Comparison of ENCODE assay signal across 8 cellular contexts in genomic region chr7:112782498-112782897, GRCh38. TPM values are rescaled to one million over a fixed set of nuclear protein-coding genes. Genes with fewer than 3 reads are reported as not detected.
DNase-seq lines count a peak whose midpoint lies in the region; ATAC-seq and TF ChIP-seq lines count a peak whose summit lies in the region.

No MANE protein-coding gene starts in this region.

- TF ChIP-seq CTCF in GM12865 (IDR thresholded peaks at IDR 0.05; ENCODE audit: insufficient read depth, low read depth, low read length, missing control alignments) = no peak
- TF ChIP-seq CTCF in WTC11 (IDR thresholded peaks at IDR 0.05) = no peak
- TF ChIP-seq CTCF in lower leg skin (IDR thresholded peaks at IDR 0.05) = no peak

- CTCF ChIA-PET in WTC11 (lab: Charles Lee) = no interaction called here

- H3K27me3 Mint-ChIP-seq in WTC11 (ENCODE audit: low read depth) = no peaks in the 10 kb centered on the region

- H3K4me3 Mint-ChIP-seq in WTC11 = no peak overlapping the region

- TF ChIP-seq POLR2A in lower leg skin (IDR thresholded peaks at IDR 0.05) = no peak

- H3K27me3 ChIP-seq in aorta (ENCODE audit: control insufficient read depth in 1 of 2, insufficient read depth in 2 of 2, low read length in 1 of 2) = no peaks in the 10 kb centered on the region

- H3K4me3 ChIP-seq in GM12865 (ENCODE audit: low read depth, low read length) (no peak overlapping the region), aorta (ENCODE audit: low read length in 2 of 2) (no peak overlapping the region), lower leg skin (ENCODE audit: low read depth, poor library complexity, severe bottlenecking) (no peak overlapping the region)

- ATAC-seq in GM19043 (IDR thresholded peaks at IDR 0.05; ENCODE audit: low read depth, unreplicated experiment) (peak; percentile 86), HG02938 (IDR thresholded peaks at IDR 0.05; ENCODE audit: unreplicated experiment) (peak; percentile 95), WTC11 (no peak), aorta (ENCODE audit: low FRiP score) (no peak)

- intact Hi-C loops in aorta (cut with DNase I) = no loop called here
- intact Hi-C loops in lower leg skin (cut with DNase I; ENCODE audit: low total_unique reads) = no loop called here

- H3K27ac ChIP-seq in aorta (ENCODE audit: low read depth in 1 of 2, low read length in 2 of 2) = no peak overlapping the region

- POLR2A ChIA-PET in WTC11 (lab: Charles Lee) = no interaction called here

- no peaks in the 10 kb centered on the region for H3K9me3 ChIP-seq in aorta (ENCODE audit: control insufficient read depth, low read length)

- H3K36me3 ChIP-seq in aorta (ENCODE audit: control insufficient read depth in 1 of 2, insufficient read depth in 2 of 2, low read length in 1 of 2) = peaks cover 0 to 3% of the 10 kb centered on the region in 2 donors

- no peaks in the 10 kb centered on the region for H3K36me3 Mint-ChIP-seq in WTC11

- DNase-seq in GM12865 (ENCODE audit: low read depth) (peak; percentile 71), WTC11 (ENCODE audit: low spot score) (no peak), aorta (no peak), lower leg skin (ENCODE audit: low spot score in 2 of 2) (no peak), amniotic stem cell (lab: John Stamatoyannopoulos, UW) (no peak)
- no peak for DNase-seq in stimulated activated CD4-positive, alpha-beta T cell treated with anti-CD3 and anti-CD28 coated beads, Interleukin-4, amount 100 ng/mL, for 24 hours

- peaks cover 3% of the 10 kb centered on the region for H3K4me1 Mint-ChIP-seq in WTC11

- no peaks in the 10 kb centered on the region for H3K9me3 Mint-ChIP-seq in WTC11

- H3K4me1 ChIP-seq in aorta (ENCODE audit: control insufficient read depth in 1 of 2, insufficient read depth in 2 of 2, low read length in 2 of 2) = peaks cover 0 to 3% of the 10 kb centered on the region in 2 donors

- H3K27ac Mint-ChIP-seq in WTC11 = peak overlapping the region; percentile 85

TF ChIP-seq in WTC11, 78 proteins besides CTCF, POLR2A, EP300 and RAD21:
- TF ChIP-seq ZNF532 (CRISPR knock-in tag; IDR thresholded peaks at IDR 0.05; ENCODE audit: borderline replicate concordance) (no peak), FOXP1 (CRISPR knock-in tag; IDR thresholded peaks at IDR 0.05; ENCODE audit: borderline replicate concordance) (no peak), NR2C2 (CRISPR knock-in tag; IDR thresholded peaks at IDR 0.05) (no peak), ZBTB21 (CRISPR knock-in tag; IDR thresholded peaks at IDR 0.05; ENCODE audit: borderline replicate concordance) (no peak), SMAD4 (CRISPR knock-in tag; IDR thresholded peaks at IDR 0.05) (no peak)
- TF ChIP-seq, protein P1, sequence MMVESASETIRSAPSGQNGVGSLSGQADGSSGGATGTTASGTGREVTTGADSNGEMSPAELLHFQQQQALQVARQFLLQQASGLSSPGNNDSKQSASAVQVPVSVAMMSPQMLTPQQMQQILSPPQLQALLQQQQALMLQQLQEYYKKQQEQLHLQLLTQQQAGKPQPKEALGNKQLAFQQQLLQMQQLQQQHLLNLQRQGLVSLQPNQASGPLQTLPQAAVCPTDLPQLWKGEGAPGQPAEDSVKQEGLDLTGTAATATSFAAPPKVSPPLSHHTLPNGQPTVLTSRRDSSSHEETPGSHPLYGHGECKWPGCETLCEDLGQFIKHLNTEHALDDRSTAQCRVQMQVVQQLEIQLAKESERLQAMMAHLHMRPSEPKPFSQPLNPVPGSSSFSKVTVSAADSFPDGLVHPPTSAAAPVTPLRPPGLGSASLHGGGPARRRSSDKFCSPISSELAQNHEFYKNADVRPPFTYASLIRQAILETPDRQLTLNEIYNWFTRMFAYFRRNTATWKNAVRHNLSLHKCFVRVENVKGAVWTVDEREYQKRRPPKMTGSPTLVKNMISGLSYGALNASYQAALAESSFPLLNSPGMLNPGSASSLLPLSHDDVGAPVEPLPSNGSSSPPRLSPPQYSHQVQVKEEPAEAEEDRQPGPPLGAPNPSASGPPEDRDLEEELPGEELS (CRISPR knock-in tag; IDR thresholded peaks at IDR 0.05) = no peak
- TF ChIP-seq, protein P2, sequence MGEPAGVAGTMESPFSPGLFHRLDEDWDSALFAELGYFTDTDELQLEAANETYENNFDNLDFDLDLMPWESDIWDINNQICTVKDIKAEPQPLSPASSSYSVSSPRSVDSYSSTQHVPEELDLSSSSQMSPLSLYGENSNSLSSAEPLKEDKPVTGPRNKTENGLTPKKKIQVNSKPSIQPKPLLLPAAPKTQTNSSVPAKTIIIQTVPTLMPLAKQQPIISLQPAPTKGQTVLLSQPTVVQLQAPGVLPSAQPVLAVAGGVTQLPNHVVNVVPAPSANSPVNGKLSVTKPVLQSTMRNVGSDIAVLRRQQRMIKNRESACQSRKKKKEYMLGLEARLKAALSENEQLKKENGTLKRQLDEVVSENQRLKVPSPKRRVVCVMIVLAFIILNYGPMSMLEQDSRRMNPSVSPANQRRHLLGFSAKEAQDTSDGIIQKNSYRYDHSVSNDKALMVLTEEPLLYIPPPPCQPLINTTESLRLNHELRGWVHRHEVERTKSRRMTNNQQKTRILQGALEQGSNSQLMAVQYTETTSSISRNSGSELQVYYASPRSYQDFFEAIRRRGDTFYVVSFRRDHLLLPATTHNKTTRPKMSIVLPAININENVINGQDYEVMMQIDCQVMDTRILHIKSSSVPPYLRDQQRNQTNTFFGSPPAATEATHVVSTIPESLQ (CRISPR knock-in tag; IDR thresholded peaks at IDR 0.05) = no peak
TF ChIP-seq in WTC11: peak in this region for 0.

RNA-seq across cellular contexts. Expression of gene TMEM168, which starts 7.7 kb away (rescaled TPM):
- total RNA-seq in WTC11 (2021) = 11.2 to 13.3 TPM (median 12.7 TPM) in 3 replicates
- total RNA-seq in aorta = 10 to 100 TPM; 23.2 to 32.8 TPM
- 10 to 100 TPM in 1 of 2 donors, 1 to 10 TPM in 1; 5.0 to 12.7 TPM for polyA plus RNA-seq in aorta
- 10 to 100 TPM; 19.0 to 27.1 (median 24.9) TPM for total RNA-seq in lower leg skin

Comparison
In these comparisons a context has a peak if more than half of its experiments do, and no peak if none do; other contexts are left out.
1. ATAC-seq: peak in GM19043 (single experiment) and HG02938 (single experiment); none in WTC11 (single experiment) and aorta (single experiment).